ENCODE assay signal across 17 cellular contexts in the genomic region with DNA sequence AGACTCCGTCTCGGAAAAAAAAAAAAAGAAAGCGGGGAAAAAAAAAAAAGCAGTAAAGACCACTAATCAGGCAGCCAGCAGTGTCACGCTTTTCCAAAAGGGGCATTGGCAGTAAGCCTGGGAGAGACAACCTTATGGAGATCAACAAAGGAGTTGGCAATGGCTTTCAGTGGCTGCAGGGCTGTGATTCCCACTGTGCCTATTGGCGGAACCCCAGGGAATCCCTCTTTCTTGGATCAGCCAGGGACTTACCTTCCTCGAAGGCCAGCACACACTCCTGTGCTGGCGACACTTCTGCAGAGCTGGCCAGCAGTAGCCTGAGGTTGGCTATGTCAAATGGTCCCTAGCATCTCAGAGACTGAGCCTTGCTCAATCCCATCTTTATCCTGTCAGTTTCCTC. TPM values are rescaled to one million over a fixed set of nuclear protein-coding genes. Genes with fewer than 3 reads are reported as not detected.
DNase-seq lines count a peak whose midpoint lies in the region; TF ChIP-seq lines count a peak whose summit lies in the region.
"Had no signal": no experiment of that assay in that cellular context is flagged by ENCODE, and none has a peak within 500 bp of the region (broad histone marks: within the 10 kb centered on the region; RNA-seq: fewer than 3 reads in every experiment).

No MANE protein-coding gene starts in this region.

- no peak overlapping the region for H3K4me3 ChIP-seq in HEK293 (ENCODE audit: low read depth, low read length)
- peak overlapping the region; percentile 41 for H3K4me3 ChIP-seq in coronary artery
- H3K4me3 ChIP-seq in tibial artery = peak overlapping the region; percentile 31 to 40
- H3K4me3 ChIP-seq: A549 had no signal

- CTCF ChIA-PET in HEK293 (lab: Yijun Ruan, JAX) = no interaction called here

- H3K36me3 Mint-ChIP-seq in activated CD4-positive, alpha-beta T cell treated with anti-CD3 and anti-CD28 coated beads, Interleukin-2, amount 10 ng/mL, durations not matched to agents 24 days and 14 days (ENCODE audit: low read depth) = no peaks in the 10 kb centered on the region
- H3K36me3 Mint-ChIP-seq: CD4-positive, alpha-beta memory T cell had no signal

- H3K27ac ChIP-seq in HEK293 (ENCODE audit: extremely low read depth, low read depth, low read length) (no peak overlapping the region), coronary artery (peak overlapping the region; percentile 86 to 87), tibial artery (peak overlapping the region; percentile 88 to 99)
- H3K27ac ChIP-seq: C4-2B, HL-60 had no signal

- no peaks in the 10 kb centered on the region for H3K27me3 ChIP-seq in tibial artery
- H3K27me3 ChIP-seq: BE2C had no signal

- POLR2A ChIA-PET in HEK293 (lab: Yijun Ruan, JAX) = no interaction called here

- H3K4me1 ChIP-seq in HEK293 (ENCODE audit: control insufficient read depth, insufficient read depth, low read length) (peaks cover 26% of the 10 kb centered on the region), tibial artery (peaks cover 0 to 74% (median 33%) of the 10 kb centered on the region in 4 donors)

- no peaks in the 10 kb centered on the region for H3K9me3 ChIP-seq in HEK293 (ENCODE audit: control insufficient read depth, insufficient read depth, low read depth, low read length)
- H3K9me3 ChIP-seq in tibial artery = no peaks in the 10 kb centered on the region
- H3K9me3 ChIP-seq: A549, BE2C had no signal

- TF ChIP-seq CTCF in HEK293 (tag by site-specific recombination; IDR thresholded peaks at IDR 0.05) = no peak
- TF ChIP-seq CTCF in coronary artery (IDR thresholded peaks at IDR 0.05) = no peak
- no peak for TF ChIP-seq CTCF in tibial artery (IDR thresholded peaks at IDR 0.05)

- DNase-seq in NCI-H446 (lab: John Stamatoyannopoulos, UW) = peak; percentile 2 to 68
- no peak for DNase-seq in coronary artery (ENCODE audit: low spot score)
- DNase-seq in tibial artery = peak in 1 of 2 donors; percentile 72
- no peak for DNase-seq in DMS79 treated with DMSO at 0.1 percent for 48 hours (lab: John Stamatoyannopoulos, UW)
- no peak for DNase-seq in activated CD4-positive, alpha-beta T cell treated with anti-CD3 and anti-CD28 coated beads, Interleukin-2, amount 10 ng/mL, durations not matched to agents 24 days and 14 days
- no peak for DNase-seq in HK-2 (ENCODE audit: unreplicated experiment)
- DNase-seq: BE2C; CD4-positive, alpha-beta memory T cell; DMS79; EL; GDM1; HCEC 1CT; IMR-90 had no signal

- no peak overlapping the region for H3K4me3 Mint-ChIP-seq in activated CD4-positive, alpha-beta T cell treated with anti-CD3 and anti-CD28 coated beads, Interleukin-2, amount 10 ng/mL, durations not matched to agents 24 days and 14 days
- H3K4me3 Mint-ChIP-seq: CD4-positive, alpha-beta memory T cell had no signal

- H3K27ac Mint-ChIP-seq in activated CD4-positive, alpha-beta T cell treated with anti-CD3 and anti-CD28 coated beads, Interleukin-2, amount 10 ng/mL, durations not matched to agents 24 days and 14 days = no peak overlapping the region
- H3K27ac Mint-ChIP-seq: CD4-positive, alpha-beta memory T cell had no signal

- peaks cover 3% of the 10 kb centered on the region for H3K4me1 Mint-ChIP-seq in activated CD4-positive, alpha-beta T cell treated with anti-CD3 and anti-CD28 coated beads, Interleukin-2, amount 10 ng/mL, durations not matched to agents 24 days and 14 days
- H3K4me1 Mint-ChIP-seq: CD4-positive, alpha-beta memory T cell had no signal

- H3K36me3 ChIP-seq in HEK293 (ENCODE audit: control insufficient read depth in 2 of 2, insufficient read depth in 1 of 2, low read length in 2 of 2) (no peaks in the 10 kb centered on the region), tibial artery (no peaks in the 10 kb centered on the region)
- H3K36me3 ChIP-seq: BE2C had no signal

- H3K27me3 Mint-ChIP-seq in activated CD4-positive, alpha-beta T cell treated with anti-CD3 and anti-CD28 coated beads, Interleukin-2, amount 10 ng/mL, durations not matched to agents 24 days and 14 days = peaks cover 1% of the 10 kb centered on the region
- H3K27me3 Mint-ChIP-seq: CD4-positive, alpha-beta memory T cell had no signal

- no peaks in the 10 kb centered on the region for H3K9me3 Mint-ChIP-seq in activated CD4-positive, alpha-beta T cell treated with anti-CD3 and anti-CD28 coated beads, Interleukin-2, amount 10 ng/mL, durations not matched to agents 24 days and 14 days

- intact Hi-C loops in tibial artery (cut with DNase I; ENCODE audit: low total_unique reads) = loop anchor here (10.0 kb wide), 1 partner anchor 84 kb away; no protein-coding TSS in a partner anchor
- intact Hi-C loops in activated CD4-positive, alpha-beta T cell treated with anti-CD3 and anti-CD28 coated beads, Interleukin-2, amount 10 ng/mL, durations not matched to agents 24 days and 14 days (cut with micrococcal nuclease) = no loop called here

TF ChIP-seq in HEK293, 187 proteins besides CTCF, POLR2A, EP300 and RAD21:
- TF ChIP-seq YY1 (tag by site-specific recombination; IDR thresholded peaks at IDR 0.05) = no peak
- TF ChIP-seq, protein P1, sequence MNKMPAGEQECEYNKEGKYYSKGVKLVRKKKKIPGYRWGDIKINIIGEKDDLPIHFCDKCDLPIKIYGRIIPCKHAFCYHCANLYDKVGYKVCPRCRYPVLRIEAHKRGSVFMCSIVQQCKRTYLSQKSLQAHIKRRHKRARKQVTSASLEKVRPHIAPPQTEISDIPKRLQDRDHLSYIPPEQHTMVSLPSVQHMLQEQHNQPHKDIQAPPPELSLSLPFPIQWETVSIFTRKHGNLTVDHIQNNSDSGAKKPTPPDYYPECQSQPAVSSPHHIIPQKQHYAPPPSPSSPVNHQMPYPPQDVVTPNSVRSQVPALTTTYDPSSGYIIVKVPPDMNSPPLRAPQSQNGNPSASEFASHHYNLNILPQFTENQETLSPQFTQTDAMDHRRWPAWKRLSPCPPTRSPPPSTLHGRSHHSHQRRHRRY (tag by site-specific recombination; IDR thresholded peaks at IDR 0.05) = no peak
- no peak for TF ChIP-seq ZBTB21 (tag by site-specific recombination; IDR thresholded peaks at IDR 0.05)
- TF ChIP-seq ZNF335 (tag by site-specific recombination; conservative IDR thresholded peaks at IDR 0.05) = 0 out of 2 replicates have a peak, but pooled peaks have one; percentile 11
- no peak for TF ChIP-seq ZNF658 (tag by site-specific recombination; IDR thresholded peaks at IDR 0.05)
- peak; percentile 64; the same call in 1 of the 2 replicates for TF ChIP-seq ZNF548 (tag by site-specific recombination; IDR thresholded peaks at IDR 0.05)
- no peak for TF ChIP-seq ZNF19 (tag by site-specific recombination; IDR thresholded peaks at IDR 0.05; ENCODE audit: low read depth)
TF ChIP-seq in HEK293: peak in this region for 2.

RNA-seq across cellular contexts. Expression of a gene that starts 43.3 kb away (rescaled TPM):
- total RNA-seq in activated CD4-positive, alpha-beta T cell treated with anti-CD3 and anti-CD28 coated beads, Interleukin-2, amount 10 ng/mL, durations not matched to agents 24 days and 14 days = 0.49 and 0.88 TPM in 2 replicates

Comparison
In these comparisons a context has a peak if more than half of its experiments do, and no peak if none do; other contexts are left out.
1. DNase-seq: peak in NCI-H446 (2 of 2); none in coronary artery (single experiment), DMS79 treated with DMSO at 0.1 percent for 48 hours (single experiment), activated CD4-positive, alpha-beta T cell treated with anti-CD3 and anti-CD28 coated beads, Interleukin-2, amount 10 ng/mL, durations not matched to agents 24 days and 14 days (single experiment) and HK-2 (single experiment).